8 cellular contexts compared by ENCODE assay signal in the genomic region with DNA sequence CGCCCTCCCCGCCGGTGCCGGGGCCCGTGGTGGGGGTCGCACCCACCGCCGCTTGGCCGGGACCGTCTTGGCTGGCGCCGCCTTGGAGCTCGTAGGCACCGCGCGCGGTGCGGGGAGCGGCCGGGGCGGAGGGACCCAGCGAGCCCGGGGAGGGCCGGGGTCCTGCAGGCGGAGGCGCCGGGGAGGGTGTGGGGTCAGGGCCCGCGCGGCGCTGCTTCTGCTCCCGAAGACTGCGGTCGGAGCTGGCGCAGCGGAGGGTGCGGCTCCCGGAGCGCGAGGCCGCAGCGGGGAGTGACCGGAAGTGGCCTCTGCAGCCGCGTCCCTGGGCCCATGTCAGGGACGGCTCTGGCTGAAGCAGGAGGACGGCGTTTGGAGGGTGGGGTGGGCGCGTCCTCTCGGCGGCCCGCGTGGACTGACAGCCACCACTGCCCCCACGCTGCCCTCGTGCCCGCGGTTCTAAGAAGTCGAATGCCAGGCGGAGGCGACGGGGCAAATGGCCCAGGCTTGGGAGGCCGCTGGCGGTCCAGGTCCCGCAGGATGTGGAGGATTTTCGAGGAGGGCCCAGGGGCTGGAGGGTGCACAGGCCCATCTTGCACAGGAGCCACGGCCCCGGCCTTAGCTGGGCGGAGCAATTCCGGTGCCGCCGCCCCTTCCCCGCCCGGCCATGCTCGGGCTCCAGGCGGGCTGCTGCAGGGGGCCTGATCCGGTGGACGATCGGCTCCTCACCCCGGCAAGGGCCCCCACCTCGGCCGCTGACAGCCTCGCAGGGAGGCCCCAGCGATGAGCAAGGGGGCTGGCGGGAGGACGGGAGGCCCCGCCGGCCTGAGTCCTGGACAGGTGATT. TPM values are rescaled to one million over a fixed set of nuclear protein-coding genes. Genes with fewer than 3 reads are reported as not detected.
DNase-seq lines count a peak whose midpoint lies in the region; ATAC-seq and TF ChIP-seq lines count a peak whose summit lies in the region.

No MANE protein-coding gene starts in this region.

- H3K36me3 Mint-ChIP-seq in mesothelial cell of epicardium (peaks cover 2% of the 10 kb centered on the region), type B pancreatic cell (peaks cover 12% of the 10 kb centered on the region)

- H3K27ac Mint-ChIP-seq in mesothelial cell of epicardium (no peak overlapping the region), type B pancreatic cell (no peak overlapping the region)

- POLR2A ChIA-PET in SK-N-SH (lab: Yijun Ruan, JAX): interaction anchor here (1.2 to 1.4 kb wide), 3 partner anchors 33 to 180 kb away, joined by 6 to 9 read pairs (median 8); a partner anchor contains a TSS

- H3K27me3 ChIP-seq in SK-N-SH (ENCODE audit: insufficient read depth): no peaks in the 10 kb centered on the region

- no peaks in the 10 kb centered on the region for H3K9me3 Mint-ChIP-seq in mesothelial cell of epicardium
- no peaks in the 10 kb centered on the region for H3K9me3 Mint-ChIP-seq in type B pancreatic cell

- WGBS in SK-N-SH (ENCODE audit: low lambda C conversion rate): no CpG with 5 or more reads among the region's 88 CpGs

- no peak for TF ChIP-seq RAD21 in SK-N-SH (IDR thresholded peaks at IDR 0.05; ENCODE audit: low read length)

- H3K4me3 Mint-ChIP-seq in mesothelial cell of epicardium (peak overlapping the region; percentile 80), type B pancreatic cell (peak overlapping the region; percentile 87)

- H3K27me3 Mint-ChIP-seq in mesothelial cell of epicardium (ENCODE audit: low read depth): no peaks in the 10 kb centered on the region
- peaks cover 4% of the 10 kb centered on the region for H3K27me3 Mint-ChIP-seq in type B pancreatic cell

- CTCF ChIA-PET in SK-N-SH (lab: Yijun Ruan, JAX): interaction anchor here (1.1 kb wide), 1 partner anchor 104 kb away, joined by 4 read pairs; a partner anchor contains a TSS

- no peaks in the 10 kb centered on the region for H3K9me3 ChIP-seq in SK-N-SH

- H3K27ac ChIP-seq in SK-N-SH (ENCODE audit: low read depth in 2 of 2, low read length in 1 of 2): peak overlapping the region in 1 of 2 experiments; percentile 83; a peak in 3 of 4 replicates

- peaks cover 13% of the 10 kb centered on the region for H3K4me1 Mint-ChIP-seq in mesothelial cell of epicardium
- peaks cover 10% of the 10 kb centered on the region for H3K4me1 Mint-ChIP-seq in type B pancreatic cell (ENCODE audit: unreplicated experiment)

- TF ChIP-seq EP300 in SK-N-SH (IDR thresholded peaks at IDR 0.05; ENCODE audit: borderline replicate concordance in 1 of 2, low read depth in 1 of 2, low read length in 1 of 2): no peak

- H3K4me1 ChIP-seq in SK-N-SH (ENCODE audit: control insufficient read depth in 1 of 2, insufficient read depth in 2 of 2, low read depth in 1 of 2, low read length in 1 of 2): peaks cover 0 to 22% of the 10 kb centered on the region in 2 experiments; a peak in 1 of 4 replicates

- no peak for DNase-seq in activated CD4-positive, CD25-positive, alpha-beta regulatory T cell treated with anti-CD3 and anti-CD28 coated beads, Interleukin-2, amount 50 U/mL, for 72 hours
- DNase-seq in SK-N-SH: peak; percentile 93
- peak in 1 of 2 experiments; percentile 62 for DNase-seq in mesothelial cell of epicardium (ENCODE audit: low spot score in 2 of 2, unreplicated experiment in 2 of 2)
- DNase-seq in type B pancreatic cell (ENCODE audit: extremely low spot score, unreplicated experiment): no peak
- no peak for DNase-seq in effector CD4-positive, alpha-beta T cell

- H4K20me1 ChIP-seq in SK-N-SH (ENCODE audit: insufficient read depth): no peaks in the 10 kb centered on the region

- peak overlapping the region; percentile 91; the same call in 1 of the 2 replicates for H2AFZ ChIP-seq in SK-N-SH (ENCODE audit: low read depth)

- H3K9me2 ChIP-seq in SK-N-SH: no peaks in the 10 kb centered on the region

- H3K79me2 ChIP-seq in SK-N-SH (ENCODE audit: insufficient read depth): no peaks in the 10 kb centered on the region

- TF ChIP-seq CTCF in SK-N-SH (IDR thresholded peaks at IDR 0.05): no peak
- no peak for TF ChIP-seq CTCF in mesothelial cell of epicardium (IDR thresholded peaks at IDR 0.05; ENCODE audit: unreplicated experiment)
- no peak for TF ChIP-seq CTCF in type B pancreatic cell (conservative IDR thresholded peaks at IDR 0.05)

- H3K9ac ChIP-seq in SK-N-SH: peak overlapping the region; percentile 71

- H3K4me3 ChIP-seq in SK-N-SH (ENCODE audit: low read depth in 2 of 2, low read length in 1 of 2): peak overlapping the region; percentile 68 to 71

- no peaks in the 10 kb centered on the region for H3K36me3 ChIP-seq in SK-N-SH (replicated peaks in 1 of 2; ENCODE audit: control insufficient read depth in 1 of 2, insufficient read depth in 2 of 2, low read length in 1 of 2)

- H3K4me2 ChIP-seq in SK-N-SH: peak overlapping the region; percentile 86

- peaks cover 9% of the 10 kb centered on the region for H3F3A ChIP-seq in SK-N-SH (replicated peaks; ENCODE audit: insufficient read depth)

- ATAC-seq in activated CD4-positive, CD25-positive, alpha-beta regulatory T cell treated with anti-CD3 and anti-CD28 coated beads, Interleukin-2, amount 50 U/mL, for 24 hours: peak; percentile 19 to 41
- peak; percentile 67 for ATAC-seq in esophagus mucosa
- no peak for ATAC-seq in HG03045 (IDR thresholded peaks at IDR 0.05; ENCODE audit: unreplicated experiment)

TF ChIP-seq in SK-N-SH, 30 proteins besides CTCF, POLR2A, EP300 and RAD21 (continues in another document):
- peak; percentile 51; the same call in 1 of the 2 replicates for TF ChIP-seq ELF1 (IDR thresholded peaks at IDR 0.05)
- no peak for TF ChIP-seq EZH2phosphoT487 (IDR thresholded peaks at IDR 0.05; ENCODE audit: borderline replicate concordance, low read depth)
- TF ChIP-seq, protein P1, sequence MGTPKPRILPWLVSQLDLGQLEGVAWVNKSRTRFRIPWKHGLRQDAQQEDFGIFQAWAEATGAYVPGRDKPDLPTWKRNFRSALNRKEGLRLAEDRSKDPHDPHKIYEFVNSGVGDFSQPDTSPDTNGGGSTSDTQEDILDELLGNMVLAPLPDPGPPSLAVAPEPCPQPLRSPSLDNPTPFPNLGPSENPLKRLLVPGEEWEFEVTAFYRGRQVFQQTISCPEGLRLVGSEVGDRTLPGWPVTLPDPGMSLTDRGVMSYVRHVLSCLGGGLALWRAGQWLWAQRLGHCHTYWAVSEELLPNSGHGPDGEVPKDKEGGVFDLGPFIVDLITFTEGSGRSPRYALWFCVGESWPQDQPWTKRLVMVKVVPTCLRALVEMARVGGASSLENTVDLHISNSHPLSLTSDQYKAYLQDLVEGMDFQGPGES (IDR thresholded peaks at IDR 0.05; ENCODE audit: low read depth, low read length): no peak
- TF ChIP-seq TCF12 (IDR thresholded peaks at IDR 0.05): no peak
- no peak for TF ChIP-seq FOXJ3 (CRISPR knock-in tag; IDR thresholded peaks at IDR 0.05)
- no peak for TF ChIP-seq NFIC (IDR thresholded peaks at IDR 0.05; ENCODE audit: borderline replicate concordance)
- no peak for TF ChIP-seq JUND (IDR thresholded peaks at IDR 0.05)
- TF ChIP-seq RCOR1 (IDR thresholded peaks at IDR 0.05; ENCODE audit: low read length): no peak
- no peak for TF ChIP-seq RFX5 (IDR thresholded peaks at IDR 0.05; ENCODE audit: low read length)
- TF ChIP-seq TAF1 (IDR thresholded peaks at IDR 0.05; ENCODE audit: borderline replicate concordance, low read depth, low read length): peak; percentile 55; the same call in 1 of the 2 replicates
- TF ChIP-seq, protein P2, sequence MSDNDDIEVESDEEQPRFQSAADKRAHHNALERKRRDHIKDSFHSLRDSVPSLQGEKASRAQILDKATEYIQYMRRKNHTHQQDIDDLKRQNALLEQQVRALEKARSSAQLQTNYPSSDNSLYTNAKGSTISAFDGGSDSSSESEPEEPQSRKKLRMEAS (IDR thresholded peaks at IDR 0.05; ENCODE audit: low read depth): peak; percentile 86; the same call in 1 of the 2 replicates
- no peak for TF ChIP-seq NRF1 (IDR thresholded peaks at IDR 0.05; ENCODE audit: low read depth, low read length)
- TF ChIP-seq FOXM1 (IDR thresholded peaks at IDR 0.05; ENCODE audit: low read depth): no peak
- TF ChIP-seq RXRA (IDR thresholded peaks at IDR 0.05; ENCODE audit: borderline replicate concordance, low read depth): no peak
- no peak for TF ChIP-seq YY1 (IDR thresholded peaks at IDR 0.05; ENCODE audit: low read depth)
- TF ChIP-seq, protein P3, sequence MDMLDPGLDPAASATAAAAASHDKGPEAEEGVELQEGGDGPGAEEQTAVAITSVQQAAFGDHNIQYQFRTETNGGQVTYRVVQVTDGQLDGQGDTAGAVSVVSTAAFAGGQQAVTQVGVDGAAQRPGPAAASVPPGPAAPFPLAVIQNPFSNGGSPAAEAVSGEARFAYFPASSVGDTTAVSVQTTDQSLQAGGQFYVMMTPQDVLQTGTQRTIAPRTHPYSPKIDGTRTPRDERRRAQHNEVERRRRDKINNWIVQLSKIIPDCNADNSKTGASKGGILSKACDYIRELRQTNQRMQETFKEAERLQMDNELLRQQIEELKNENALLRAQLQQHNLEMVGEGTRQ (IDR thresholded peaks at IDR 0.05; ENCODE audit: borderline replicate concordance, low read depth, low read length): no peak
- peak; percentile 83; the same call in 1 of the 2 replicates for TF ChIP-seq MXI1 (IDR thresholded peaks at IDR 0.05; ENCODE audit: low read depth, low read length)
- TF ChIP-seq SIN3A (IDR thresholded peaks at IDR 0.05; ENCODE audit: borderline replicate concordance, low read depth, low read length): no peak
- TF ChIP-seq GABPA (IDR thresholded peaks at IDR 0.05; ENCODE audit: low read depth): peak; percentile 54
- TF ChIP-seq POLR2AphosphoS5 (IDR thresholded peaks at IDR 0.05; ENCODE audit: low read depth, low read length): peak; percentile 56; the same call in 1 of the 2 replicates

RNA-seq across cellular contexts. Expression of a gene that starts 7.7 kb away (rescaled TPM):
- polyA plus RNA-seq in SK-N-SH (2012; rRNA removed): 3.3 and 3.7 TPM in 2 replicates
- polyA plus RNA-seq in SK-N-SH (2012; cell fraction: cytosol; rRNA removed): 4.4 and 4.6 TPM in 2 replicates
- 2.5 and 5.1 TPM in 2 replicates for polyA plus RNA-seq in SK-N-SH (2012; cell fraction: nucleus; rRNA removed)
- total RNA-seq in esophagus mucosa: 2.6 TPM
- 17.0 to 17.7 TPM (median 17.4 TPM) in 3 replicates for total RNA-seq in mesothelial cell of epicardium
- 19.8 and 21.3 TPM in 2 replicates for total RNA-seq in type B pancreatic cell (ENCODE audit: low replicate concordance)

RNA-seq across cellular contexts. Expression of a gene that starts 33.2 kb away (rescaled TPM):
- polyA plus RNA-seq in SK-N-SH (2012; rRNA removed): 0.84 and 1.4 TPM in 2 replicates
- polyA plus RNA-seq in SK-N-SH (2012; cell fraction: cytosol; rRNA removed): 1.6 and 2.0 TPM in 2 replicates
- 0.43 and 0.93 TPM in 2 replicates for polyA plus RNA-seq in SK-N-SH (2012; cell fraction: nucleus; rRNA removed)
- total RNA-seq in esophagus mucosa (1.4 TPM), mesothelial cell of epicardium (6.9 to 7.8 TPM (median 7.4 TPM) in 3 replicates), type B pancreatic cell (ENCODE audit: low replicate concordance) (6.6 and 8.5 TPM in 2 replicates)

RNA-seq across cellular contexts. Expression of a gene that starts 60.0 kb away (rescaled TPM):
- polyA plus RNA-seq in SK-N-SH (2012; rRNA removed): 2.7 and 3.8 TPM in 2 replicates
- polyA plus RNA-seq in SK-N-SH (2012; cell fraction: cytosol; rRNA removed): 4.2 and 4.3 TPM in 2 replicates
- polyA plus RNA-seq in SK-N-SH (2012; cell fraction: nucleus; rRNA removed): 4.8 and 6.7 TPM in 2 replicates
- total RNA-seq in esophagus mucosa (7.5 TPM), mesothelial cell of epicardium (114 to 115 TPM (median 115 TPM) in 3 replicates), type B pancreatic cell (ENCODE audit: low replicate concordance) (55.1 and 134 TPM in 2 replicates)
